11 cellular contexts compared by ENCODE assay signal in the genomic region with DNA sequence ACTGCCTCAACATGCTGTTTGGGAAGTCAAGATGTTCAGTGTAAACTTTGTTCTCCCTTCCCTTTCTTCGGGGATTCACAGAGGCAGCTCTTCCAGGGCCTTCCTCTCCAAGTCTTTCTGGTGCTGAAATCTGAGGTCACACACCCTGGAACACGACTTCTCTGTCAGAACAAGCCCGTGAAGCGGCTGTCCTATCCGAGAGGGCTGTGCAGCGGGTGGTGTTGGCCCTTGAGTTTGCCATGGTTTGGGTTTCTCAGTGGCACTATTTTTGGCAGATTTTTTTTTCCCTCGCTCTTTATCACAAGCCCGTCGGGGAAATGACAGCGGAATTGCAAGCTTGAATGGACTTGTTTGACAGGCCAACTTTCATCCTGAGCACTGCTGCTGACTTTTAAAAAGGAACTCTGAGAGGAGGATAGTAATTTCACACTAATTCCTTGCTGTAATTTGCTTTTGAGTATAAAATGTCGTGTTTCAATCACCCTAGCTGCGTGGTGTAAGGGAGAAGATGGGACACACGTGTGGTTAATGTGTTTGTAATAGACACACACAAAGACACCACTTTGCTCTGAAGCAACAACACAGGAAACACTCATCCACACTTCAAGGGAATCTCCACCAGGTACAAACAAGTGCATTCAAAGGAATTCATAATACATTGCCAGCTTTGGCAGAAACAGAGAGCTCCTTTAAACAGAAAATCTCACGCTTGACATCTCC.
A peak's percentile ranks its signal among the peaks of the same experiment; 100 is the strongest.
DNase-seq lines count a peak whose midpoint lies in the region; ATAC-seq, FAIRE-seq and TF ChIP-seq lines count a peak whose summit lies in the region.
"Had no signal": no experiment of that assay in that cellular context is flagged by ENCODE, and none has a peak within 500 bp of the region (broad histone marks: within the 10 kb centered on the region; RNA-seq: fewer than 3 reads in every experiment).

No MANE protein-coding gene starts in this region.

- TF ChIP-seq POLR2A in GM12878 (IDR thresholded peaks at IDR 0.05; ENCODE audit: low read depth, low read length): no peak
- peak in 1 of 2 donors; percentile 68 for TF ChIP-seq POLR2A in heart left ventricle (IDR thresholded peaks at IDR 0.05)
- TF ChIP-seq POLR2A in upper lobe of left lung (IDR thresholded peaks at IDR 0.05): peak in 1 of 4 donors; percentile 17

- CTCF ChIA-PET in GM12878 (lab: Yijun Ruan, JAX): interaction anchor here (0.6 to 1.9 kb wide), 5 partner anchors 10 to 240 kb away, joined by 3 to 6 read pairs (median 3); no protein-coding TSS in a partner anchor
- CTCF ChIA-PET in activated naive CD4-positive, alpha-beta T cell treated with anti-CD3 and anti-CD28 coated beads for 36 hours (lab: Charles Lee): interaction anchor here (1.0 kb wide), 1 partner anchor 40 kb away, joined by 3 read pairs; no protein-coding TSS in a partner anchor

- in situ Hi-C loops in GM12878 (cut with MboI): no loop called here

- 31% methylated on average over 14 of the region's 14 CpGs for WGBS in GM12878 (ENCODE audit: insufficient coverage, insufficient replicate concordance, low lambda C conversion rate, missing lambda C conversion rate)
- 31 to 56% (median 42%) methylated on average over 14 of the region's 14 CpGs for WGBS in heart left ventricle, 4 donors
- 62 to 70% methylated on average over 14 of the region's 14 CpGs for WGBS in upper lobe of left lung, 2 donors

- FAIRE-seq in GM12878 (lab: Jason Lieb, UNC): no peak
- FAIRE-seq: GM12892 had no signal

- BruUV-seq in GM12878 (replicated peaks; lab: Mats Ljungman, UMichigan): no TSS peak

- H3F3A ChIP-seq in neural progenitor cell (ENCODE audit: low read depth): peaks cover 15% of the 10 kb centered on the region

- peaks cover 89% of the 10 kb centered on the region for H3K4me1 Mint-ChIP-seq in neural progenitor cell
- peaks cover 9% of the 10 kb centered on the region for H3K4me1 Mint-ChIP-seq in activated naive CD4-positive, alpha-beta T cell treated with anti-CD3 and anti-CD28 coated beads for 36 hours (ENCODE audit: low read depth)

- H3K36me3 ChIP-seq in GM12878 (ENCODE audit: control insufficient read depth in 2 of 2, insufficient read depth in 2 of 2, low read length in 1 of 2) (no peaks in the 10 kb centered on the region), heart left ventricle (no peaks in the 10 kb centered on the region), neural progenitor cell (no peaks in the 10 kb centered on the region), upper lobe of left lung (no peaks in the 10 kb centered on the region)

- H4K20me1 ChIP-seq in GM12878 (ENCODE audit: control insufficient read depth, insufficient read depth) (no peaks in the 10 kb centered on the region), neural progenitor cell (ENCODE audit: low read depth) (peaks cover 6% of the 10 kb centered on the region)

- TF ChIP-seq RAD21 in GM12878 (IDR thresholded peaks at IDR 0.05; ENCODE audit: insufficient read depth, low read depth, low read length): no peak

- RAD21 ChIA-PET in GM12878 (lab: Charles Lee; ENCODE audit: unreplicated experiment): interaction anchor here (1.2 to 3.6 kb wide), 4 partner anchors 13 to 540 kb away, joined by 3 to 11 read pairs (median 6); no protein-coding TSS in a partner anchor

- H2AFZ ChIP-seq in GM12878 (ENCODE audit: control insufficient read depth, low read depth, low read length): no peak overlapping the region
- no peak overlapping the region for H2AFZ ChIP-seq in neural progenitor cell (replicated peaks)

- no peaks in the 10 kb centered on the region for H3K9me3 Mint-ChIP-seq in neural progenitor cell
- H3K9me3 Mint-ChIP-seq in activated naive CD4-positive, alpha-beta T cell treated with anti-CD3 and anti-CD28 coated beads for 36 hours: no peaks in the 10 kb centered on the region

- H3K27me3 ChIP-seq in GM12878 (replicated peaks in 1 of 2; ENCODE audit: control insufficient read depth in 2 of 2, insufficient read depth in 2 of 2, low read length in 1 of 2): no peaks in the 10 kb centered on the region
- H3K27me3 ChIP-seq in heart left ventricle: no peaks in the 10 kb centered on the region
- H3K27me3 ChIP-seq in neural progenitor cell: no peaks in the 10 kb centered on the region
- no peaks in the 10 kb centered on the region for H3K27me3 ChIP-seq in upper lobe of left lung

- ATAC-seq in GM12878 (peak; percentile 53), heart left ventricle (peak; percentile 23 to 68 (median 43)), upper lobe of left lung (ENCODE audit: low FRiP score in 2 of 2) (no peak), GM19397 (IDR thresholded peaks at IDR 0.05; ENCODE audit: unreplicated experiment) (no peak)

- no peak overlapping the region for H3K27ac ChIP-seq in GM12878 (ENCODE audit: control insufficient read depth, insufficient read depth)
- peak overlapping the region; percentile 65 to 99 (median 98) for H3K27ac ChIP-seq in heart left ventricle
- no peak overlapping the region for H3K27ac ChIP-seq in neural progenitor cell
- H3K27ac ChIP-seq in upper lobe of left lung: peak overlapping the region; percentile 10 to 56 (median 34)

- no peak overlapping the region for H3K4me3 Mint-ChIP-seq in neural progenitor cell
- H3K4me3 Mint-ChIP-seq in activated naive CD4-positive, alpha-beta T cell treated with anti-CD3 and anti-CD28 coated beads for 36 hours: no peak overlapping the region

- H3K9ac ChIP-seq in GM12878 (ENCODE audit: control insufficient read depth, insufficient read depth, low read length) (no peak overlapping the region), neural progenitor cell (no peak overlapping the region)

- TF ChIP-seq CTCF in GM12878 (IDR thresholded peaks at IDR 0.05 in 2 of 3, conservative IDR thresholded peaks at IDR 0.05 in 1 of 3; ENCODE audit: control insufficient read depth in 2 of 3, extremely low read depth in 1 of 3, insufficient read depth in 1 of 3, low read depth in 3 of 3, low read length in 3 of 3): no peak
- TF ChIP-seq CTCF in heart left ventricle (IDR thresholded peaks at IDR 0.05): no peak
- TF ChIP-seq CTCF in neural progenitor cell (IDR thresholded peaks at IDR 0.05): no peak
- no peak for TF ChIP-seq CTCF in upper lobe of left lung (IDR thresholded peaks at IDR 0.05)

- H3K27me3 Mint-ChIP-seq in neural progenitor cell (ENCODE audit: insufficient read depth, low read depth): peaks cover 19% of the 10 kb centered on the region
- no peaks in the 10 kb centered on the region for H3K27me3 Mint-ChIP-seq in activated naive CD4-positive, alpha-beta T cell treated with anti-CD3 and anti-CD28 coated beads for 36 hours (ENCODE audit: low read depth)

- no peaks in the 10 kb centered on the region for H3K4me1 ChIP-seq in GM12878 (ENCODE audit: control insufficient read depth, insufficient read depth, low read length)
- H3K4me1 ChIP-seq in heart left ventricle: peaks cover 33 to 98% (median 80%) of the 10 kb centered on the region in 12 donors
- H3K4me1 ChIP-seq in neural progenitor cell: peaks cover 25% of the 10 kb centered on the region
- peaks cover 34 to 60% (median 41%) of the 10 kb centered on the region in 4 donors for H3K4me1 ChIP-seq in upper lobe of left lung

- no peaks in the 10 kb centered on the region for H3K79me2 ChIP-seq in GM12878 (ENCODE audit: control insufficient read depth, insufficient read depth, low read length)
- H3K79me2 ChIP-seq in neural progenitor cell (ENCODE audit: low read depth): no peaks in the 10 kb centered on the region

- POLR2A ChIA-PET in GM12878 (lab: Charles Lee): interaction anchor here (1.0 kb wide), 1 partner anchor 9 kb away, joined by 3 read pairs; no protein-coding TSS in a partner anchor

- SMC1A ChIA-PET in GM12878 (lab: Charles Lee; ENCODE audit: uncharacterized antibody, unreplicated experiment): interaction anchor here (0.6 to 3.1 kb wide), 5 partner anchors 8 to 38 kb away, joined by 3 to 20 read pairs (median 3); no protein-coding TSS in a partner anchor

- H3K4me3 ChIP-seq in GM12878 (no peak overlapping the region), heart left ventricle (no peak overlapping the region), neural progenitor cell (no peak overlapping the region), upper lobe of left lung (no peak overlapping the region)

- peak overlapping the region; percentile 51 for H3K27ac Mint-ChIP-seq in neural progenitor cell
- no peak overlapping the region for H3K27ac Mint-ChIP-seq in activated naive CD4-positive, alpha-beta T cell treated with anti-CD3 and anti-CD28 coated beads for 36 hours

- TF ChIP-seq EP300 in GM12878 (IDR thresholded peaks at IDR 0.05; ENCODE audit: borderline replicate concordance in 1 of 2, control insufficient read depth in 1 of 2, low read depth in 2 of 2, low read length in 2 of 2) (no peak), upper lobe of left lung (IDR thresholded peaks at IDR 0.05) (no peak)

- no peak for DNase-seq in GM12878 (ENCODE audit: low read depth, low spot score)
- peak in 4 of 5 donors; percentile 57 to 80 (median 67) for DNase-seq in heart left ventricle
- no peak for DNase-seq in neural progenitor cell (ENCODE audit: low spot score)
- DNase-seq in upper lobe of left lung: no peak
- no peak for DNase-seq in NCI-H2081 (lab: John Stamatoyannopoulos, UW)
- no peak for DNase-seq in activated naive CD4-positive, alpha-beta T cell treated with anti-CD3 and anti-CD28 coated beads for 36 hours
- DNase-seq: activated CD4-positive, alpha-beta T cell treated with anti-CD3 and anti-CD28 coated beads, Interleukin-2, amount 50 U/mL, for 1 hour; effector CD8-positive, alpha-beta T cell; NCI-H82 had no signal

- H3K36me3 Mint-ChIP-seq in neural progenitor cell: no peaks in the 10 kb centered on the region
- H3K36me3 Mint-ChIP-seq in activated naive CD4-positive, alpha-beta T cell treated with anti-CD3 and anti-CD28 coated beads for 36 hours (ENCODE audit: low read depth): no peaks in the 10 kb centered on the region

- H3K4me2 ChIP-seq in GM12878 (ENCODE audit: control insufficient read depth, insufficient read depth): peak overlapping the region; percentile 1; the same call in 1 of the 2 replicates
- H3K4me2 ChIP-seq in neural progenitor cell: no peak overlapping the region

- no peaks in the 10 kb centered on the region for H3K9me3 ChIP-seq in GM12878 (replicated peaks; ENCODE audit: control insufficient read depth, insufficient read depth, low read length)
- H3K9me3 ChIP-seq in heart left ventricle: no peaks in the 10 kb centered on the region
- H3K9me3 ChIP-seq in neural progenitor cell (ENCODE audit: low read depth): no peaks in the 10 kb centered on the region
- no peaks in the 10 kb centered on the region for H3K9me3 ChIP-seq in upper lobe of left lung

- intact Hi-C loops in GM12878 (cut with micrococcal nuclease; ENCODE audit: unreplicated experiment): no loop called here
- intact Hi-C loops in heart left ventricle (cut with DNase I): loop anchor here in 7 of 10 donors (5.0 to 10.0 kb wide), 7 partner anchors 37 to 376 kb away; no protein-coding TSS in a partner anchor
- intact Hi-C loops in activated naive CD4-positive, alpha-beta T cell treated with anti-CD3 and anti-CD28 coated beads for 36 hours (cut with micrococcal nuclease): no loop called here

TF ChIP-seq in GM12878, 131 proteins besides CTCF, POLR2A, EP300 and RAD21:
- TF ChIP-seq RUNX3 (IDR thresholded peaks at IDR 0.05; ENCODE audit: low read length) (0 out of 2 replicates have a peak, but pooled peaks have one; percentile 11), FOXK2 (IDR thresholded peaks at IDR 0.05) (no peak), POLR2AphosphoS2 (IDR thresholded peaks at IDR 0.05; ENCODE audit: low read depth, low read length) (no peak), WRNIP1 (IDR thresholded peaks at IDR 0.05; ENCODE audit: borderline replicate concordance, low read depth, low read length) (no peak)

Comparison
In these comparisons a context has a peak if more than half of its experiments do, and no peak if none do; other contexts are left out.
1. ATAC-seq: peak in GM12878 (single experiment) and heart left ventricle (4 of 4); none in upper lobe of left lung (0 of 2) and GM19397 (single experiment).
2. DNase-seq: peak in heart left ventricle (4 of 5); none in GM12878 (single experiment), neural progenitor cell (single experiment), upper lobe of left lung (0 of 2), NCI-H2081 (0 of 2) and activated naive CD4-positive, alpha-beta T cell treated with anti-CD3 and anti-CD28 coated beads for 36 hours (single experiment).
3. H3K27ac ChIP-seq: peak in heart left ventricle (12 of 12) and upper lobe of left lung (4 of 4); none in GM12878 (single experiment) and neural progenitor cell (single experiment).
4. intact Hi-C loops: an anchor here in heart left ventricle (5.0 to 10.0 kb wide); none called in GM12878 and activated naive CD4-positive, alpha-beta T cell treated with anti-CD3 and anti-CD28 coated beads for 36 hours.